10 cellular contexts compared by ENCODE assay signal in the genomic region with DNA sequence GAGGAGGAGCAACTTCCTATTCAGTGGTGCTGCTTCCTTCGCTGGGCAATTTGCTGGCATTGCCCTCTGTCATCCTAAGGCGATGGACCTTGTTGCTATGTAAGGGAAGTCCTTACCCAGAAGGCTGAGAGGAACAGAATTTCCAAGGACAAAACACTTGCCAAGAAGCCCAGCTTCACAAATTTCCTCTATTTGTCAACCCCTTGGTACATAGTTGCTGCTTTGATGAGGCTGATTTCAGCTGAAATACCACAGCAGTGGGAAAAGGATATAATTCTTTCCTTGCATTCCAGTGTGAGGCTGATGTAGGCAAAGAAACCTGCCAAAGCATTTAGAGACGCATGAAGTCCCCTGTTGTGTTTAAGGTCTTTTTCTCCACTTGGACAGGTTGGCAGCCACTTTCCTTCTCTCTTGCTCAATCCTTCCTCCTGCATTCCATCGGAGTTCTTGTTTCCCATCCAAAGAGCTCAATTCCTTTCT. TPM values are rescaled to one million over a fixed set of nuclear protein-coding genes. Genes with fewer than 3 reads are reported as not detected.
DNase-seq lines count a peak whose midpoint lies in the region; ATAC-seq and TF ChIP-seq lines count a peak whose summit lies in the region.
"Had no signal": no experiment of that assay in that cellular context is flagged by ENCODE, and none has a peak within 500 bp of the region (broad histone marks: within the 10 kb centered on the region; RNA-seq: fewer than 3 reads in every experiment).

No MANE protein-coding gene starts in this region.

- DNase-seq in GM04503 (ENCODE audit: low read depth) (peak; percentile 63), dorsolateral prefrontal cortex (no peak), stomach (no peak), UCSD-AML1 (lab: John Stamatoyannopoulos, UW; ENCODE audit: unreplicated experiment) (no peak), NCI-H1930 (lab: John Stamatoyannopoulos, UW) (no peak)
- no peak for DNase-seq in CD8-positive, alpha-beta memory T cell
- DNase-seq: NCI-H2029, small intestine had no signal

- H3K27me3 Mint-ChIP-seq in CD8-positive, alpha-beta memory T cell = peaks cover 0 to 4% of the 10 kb centered on the region in 2 donors

- H3K4me1 ChIP-seq in stomach = peaks cover 0 to 23% (median 12%) of the 10 kb centered on the region in 4 donors
- H3K4me1 ChIP-seq in CD8-positive, alpha-beta memory T cell (ENCODE audit: insufficient read depth, low read length) = no peaks in the 10 kb centered on the region

- WGBS in stomach, 5 donors = 54 to 72% (median 63%) methylated on average over 4 of the region's 4 CpGs

- no peaks in the 10 kb centered on the region for H3K9me3 ChIP-seq in stomach
- H3K9me3 ChIP-seq in CD8-positive, alpha-beta memory T cell (ENCODE audit: low read length) = no peaks in the 10 kb centered on the region

- H3K27ac Mint-ChIP-seq in CD8-positive, alpha-beta memory T cell = peak overlapping the region in 2 of 8 donors; percentile 38 to 55

- POLR2A ChIA-PET in CD8-positive, alpha-beta memory T cell (lab: Charles Lee) = no interaction called here

- TF ChIP-seq CTCF in dorsolateral prefrontal cortex (IDR thresholded peaks at IDR 0.05 in 54 of 56, conservative IDR thresholded peaks at IDR 0.05 in 2 of 56; ENCODE audit: low read depth in 1 of 56, partially characterized antibody in 56 of 56) (no peak), stomach (IDR thresholded peaks at IDR 0.05) (no peak)

- intact Hi-C loops in dorsolateral prefrontal cortex (cut with DNase I) (no loop called here), stomach (cut with DNase I; ENCODE audit: low total_unique reads) (no loop called here)

- no peak for TF ChIP-seq EP300 in stomach (IDR thresholded peaks at IDR 0.05)

- H3K27ac ChIP-seq in dorsolateral prefrontal cortex = peak overlapping the region; percentile 71 to 100 (median 95)
- peak overlapping the region; percentile 94 for H3K27ac ChIP-seq in layer of hippocampus (ENCODE audit: low read depth, low read length)
- peak overlapping the region in 4 of 5 donors; percentile 34 to 68 (median 64) for H3K27ac ChIP-seq in stomach
- no peak overlapping the region for H3K27ac ChIP-seq in CD8-positive, alpha-beta memory T cell (ENCODE audit: low read depth, low read length)

- H3K9me3 Mint-ChIP-seq in CD8-positive, alpha-beta memory T cell = no peaks in the 10 kb centered on the region

- peak overlapping the region in 27 of 59 donors; percentile 2 to 46 (median 25) for H3K4me3 ChIP-seq in dorsolateral prefrontal cortex
- H3K4me3 ChIP-seq in stomach = no peak overlapping the region
- H3K4me3 ChIP-seq in CD8-positive, alpha-beta memory T cell (ENCODE audit: low read length) = no peak overlapping the region

- H3K36me3 Mint-ChIP-seq in CD8-positive, alpha-beta memory T cell = peaks cover 0 to 3% (median 0%) of the 10 kb centered on the region in 3 donors

- no peaks in the 10 kb centered on the region for H3K36me3 ChIP-seq in stomach
- H3K36me3 ChIP-seq in CD8-positive, alpha-beta memory T cell (ENCODE audit: insufficient read depth, low read length) = no peaks in the 10 kb centered on the region

- CTCF ChIA-PET in CD8-positive, alpha-beta memory T cell (lab: Charles Lee) = no interaction called here

- peaks cover 5 to 9% (median 9%) of the 10 kb centered on the region in 3 donors for H3K4me1 Mint-ChIP-seq in CD8-positive, alpha-beta memory T cell

- no peak for TF ChIP-seq POLR2A in stomach (IDR thresholded peaks at IDR 0.05)

- no peak overlapping the region for H3K4me3 Mint-ChIP-seq in CD8-positive, alpha-beta memory T cell

- H3K27me3 ChIP-seq in dorsolateral prefrontal cortex (no peaks in the 10 kb centered on the region), layer of hippocampus (ENCODE audit: control insufficient read depth, insufficient read depth, low read length) (no peaks in the 10 kb centered on the region), stomach (no peaks in the 10 kb centered on the region)
- no peaks in the 10 kb centered on the region for H3K27me3 ChIP-seq in CD8-positive, alpha-beta memory T cell (ENCODE audit: insufficient read depth, low read length, poor library complexity, severe bottlenecking)

- ATAC-seq in HG02610 (IDR thresholded peaks at IDR 0.05; ENCODE audit: unreplicated experiment) = no peak

RNA-seq across cellular contexts. Expression of a gene that starts 16.4 kb away (rescaled TPM):
- 100 to 1,000 TPM in 11 of 120 experiments, 10 to 100 TPM in 109; 56.0 to 109 (median 86.7) TPM for total RNA-seq in dorsolateral prefrontal cortex
- 10 to 100 TPM in 4 of 5 donors, 1 to 10 TPM in 1; 7.6 to 84.2 (median 27.8) TPM for total RNA-seq in stomach
- polyA plus RNA-seq in stomach = 10 to 100 TPM in 1 of 3 donors, 1 to 10 TPM in 2; 4.1 to 10.4 (median 5.2) TPM
- total RNA-seq in CD8-positive, alpha-beta memory T cell = 10 to 100 TPM; 11.1 to 11.2 TPM
- polyA plus RNA-seq in CD8-positive, alpha-beta memory T cell = 21.8 TPM
